31 cellular contexts compared by ENCODE assay signal in the genomic region with DNA sequence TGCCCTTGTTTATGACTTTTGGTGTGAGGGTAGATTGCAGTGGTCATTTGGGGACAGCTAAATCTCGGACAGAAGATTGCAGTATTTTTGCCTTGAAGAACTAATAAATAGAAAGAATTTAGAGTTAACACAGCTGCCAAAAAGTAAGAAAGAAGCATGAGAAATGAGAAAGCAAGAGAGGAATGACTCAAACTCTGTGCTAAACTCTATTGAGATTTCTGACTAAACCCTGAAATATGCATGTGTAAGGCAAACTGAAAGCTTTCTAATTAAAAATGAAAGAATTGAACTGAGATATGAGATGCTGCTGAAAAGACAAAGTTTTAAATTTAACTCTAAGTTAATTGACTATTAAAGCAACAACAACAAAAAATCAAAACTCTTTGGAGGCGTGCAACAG.
DNase-seq lines count a peak whose midpoint lies in the region; ATAC-seq and TF ChIP-seq lines count a peak whose summit lies in the region.
"Had no signal": no experiment of that assay in that cellular context is flagged by ENCODE, and none has a peak within 500 bp of the region (broad histone marks: within the 10 kb centered on the region; RNA-seq: fewer than 3 reads in every experiment).

No MANE protein-coding gene starts in this region.

- TF ChIP-seq CTCF in astrocyte of the cerebellum (IDR thresholded peaks at IDR 0.05; ENCODE audit: low read depth, low read length, missing control alignments) = no peak
- TF ChIP-seq CTCF in fibroblast of the aortic adventitia (IDR thresholded peaks at IDR 0.05; ENCODE audit: insufficient read depth, low read length) = no peak

- intact Hi-C loops in left cardiac atrium (cut with DNase I) = no loop called here
- intact Hi-C loops in cardiac septum (cut with DNase I) = no loop called here
- intact Hi-C loops in posterior vena cava (cut with DNase I) = no loop called here

- H3K4me3 ChIP-seq in astrocyte of the cerebellum (ENCODE audit: low read depth, low read length) (no peak overlapping the region), fibroblast of the aortic adventitia (ENCODE audit: low read depth, low read length) (no peak overlapping the region)
- H3K4me3 ChIP-seq: colonic mucosa, heart right ventricle had no signal

- no peak for DNase-seq in left cardiac atrium
- no peak for DNase-seq in cardiac septum (ENCODE audit: low spot score)
- peak; percentile 5 for DNase-seq in astrocyte of the cerebellum (ENCODE audit: low read depth)
- DNase-seq in fibroblast of the aortic adventitia (ENCODE audit: low read depth) = peak; percentile 41
- no peak for DNase-seq in HuH-7.5 (ENCODE audit: low spot score)
- no peak for DNase-seq in posterior vena cava (ENCODE audit: low spot score)
- no peak for DNase-seq in NCI-H526 treated with DMSO at 0.1 percent for 48 hours (lab: John Stamatoyannopoulos, UW)
- DNase-seq in iPS-NIHi7 (ENCODE audit: extremely low spot score) = no peak
- DNase-seq: 8988T; activated CD8-positive, alpha-beta memory T cell treated with anti-CD3 and anti-CD28 coated beads, Interleukin-2, amount 50 U/mL, for 48 hours; activated CD8-positive, alpha-beta T cell treated with anti-CD3 and anti-CD28 coated beads for 36 hours; activated naive CD4-positive, alpha-beta T cell treated with anti-CD3 and anti-CD28 coated beads for 36 hours; colonic mucosa; COR-L47; DMS53; effector memory CD4-positive, alpha-beta T cell; GOT3; heart right ventricle; Karpas-422; kidney; midbrain; naive B cell; NCI-H1436; NCI-H2081; NCI-H2227 treated with DMSO at 0.1 percent for 48 hours; NCI-H526; SIG-M5; stimulated activated CD4-positive, alpha-beta T cell treated with anti-CD3 and anti-CD28 coated beads, Interleukin-15, amount 100 ng/mL, for 24 hours; stimulated activated CD4-positive, alpha-beta T cell treated with anti-CD3 and anti-CD28 coated beads, Interleukin-4, amount 100 ng/mL, for 4 hours; trophoblast cell had no signal

- peak; percentile 15 to 44 for ATAC-seq in left cardiac atrium
- ATAC-seq: activated CD8-positive, alpha-beta T cell treated with anti-CD3 and anti-CD28 coated beads for 36 hours; foreskin keratinocyte; heart right ventricle had no signal

- in situ Hi-C loops in astrocyte of the cerebellum (cut with HindIII; ENCODE audit: low sequenced_read_pairs) = no loop called here

Comparison
In these comparisons a context has a peak if more than half of its experiments do, and no peak if none do; other contexts are left out.
1. DNase-seq: peak in astrocyte of the cerebellum (single experiment) and fibroblast of the aortic adventitia (single experiment); none in left cardiac atrium (single experiment), cardiac septum (single experiment), HuH-7.5 (single experiment), posterior vena cava (single experiment), NCI-H526 treated with DMSO at 0.1 percent for 48 hours (single experiment) and iPS-NIHi7 (single experiment).